ENCODE assay signal across 22 cellular contexts in the genomic region with DNA sequence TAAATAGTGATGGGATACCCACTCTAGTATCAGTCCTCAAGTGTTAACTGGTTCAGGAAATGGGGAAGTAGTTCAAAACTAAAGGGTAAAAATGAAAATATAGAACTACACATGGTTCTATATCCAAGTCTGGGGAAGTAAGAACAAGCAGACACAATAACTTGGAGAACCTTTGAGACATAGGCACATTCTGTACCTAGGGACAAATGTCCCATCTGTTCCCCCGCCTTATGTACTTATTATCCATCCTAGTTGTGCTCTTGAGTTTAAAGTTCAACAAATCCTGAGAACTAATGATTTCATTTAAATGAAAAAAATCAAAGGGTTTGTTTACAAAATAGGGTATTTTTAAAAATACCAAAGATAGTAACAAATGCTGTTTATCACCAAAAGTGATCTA. TPM values are rescaled to one million over a fixed set of nuclear protein-coding genes. Genes with fewer than 3 reads are reported as not detected.
A peak's percentile ranks its signal among the peaks of the same experiment; 100 is the strongest.
DNase-seq lines count a peak whose midpoint lies in the region; ATAC-seq, FAIRE-seq and TF ChIP-seq lines count a peak whose summit lies in the region.
"Had no signal": no experiment of that assay in that cellular context is flagged by ENCODE, and none has a peak within 500 bp of the region (broad histone marks: within the 10 kb centered on the region; RNA-seq: fewer than 3 reads in every experiment).

No MANE protein-coding gene starts in this region.

- H3F3A ChIP-seq in GM23248 (ENCODE audit: insufficient read depth) = peaks cover 45% of the 10 kb centered on the region

- H3K9ac ChIP-seq in GM23248 = no peak overlapping the region
- H3K9ac ChIP-seq: BLaER1 had no signal

- H3K27me3 ChIP-seq in GM23248 (replicated peaks; ENCODE audit: insufficient read depth) (no peaks in the 10 kb centered on the region), thoracic aorta (replicated peaks; ENCODE audit: insufficient read depth) (no peaks in the 10 kb centered on the region), tibial nerve (no peaks in the 10 kb centered on the region)
- H3K27me3 ChIP-seq: BLaER1 had no signal

- no peaks in the 10 kb centered on the region for H3K9me2 ChIP-seq in GM23248 (ENCODE audit: insufficient read depth)

- H3K36me3 ChIP-seq in GM23248 (ENCODE audit: low read depth) (peaks cover 12% of the 10 kb centered on the region), mucosa of descending colon (ENCODE audit: low read depth) (no peaks in the 10 kb centered on the region), thoracic aorta (no peaks in the 10 kb centered on the region), tibial nerve (peaks cover 0 to 37% (median 0%) of the 10 kb centered on the region in 3 donors)

- peak overlapping the region; percentile 46 for H3K4me2 ChIP-seq in GM23248 (ENCODE audit: unreplicated experiment)
- H3K4me2 ChIP-seq: BLaER1 had no signal

- TF ChIP-seq CTCF in mucosa of descending colon (IDR thresholded peaks at IDR 0.05) = no peak
- TF ChIP-seq CTCF in thoracic aorta (IDR thresholded peaks at IDR 0.05) = no peak
- TF ChIP-seq CTCF in tibial nerve (IDR thresholded peaks at IDR 0.05) = no peak

- no peak for TF ChIP-seq EP300 in tibial nerve (IDR thresholded peaks at IDR 0.05)

- intact Hi-C loops in mucosa of descending colon (cut with DNase I, micrococcal nuclease) = no loop called here

- H3K9me3 ChIP-seq in GM23248 (ENCODE audit: low read depth) (no peaks in the 10 kb centered on the region), mucosa of descending colon (no peaks in the 10 kb centered on the region), thoracic aorta (no peaks in the 10 kb centered on the region), tibial nerve (no peaks in the 10 kb centered on the region)
- H3K9me3 ChIP-seq: BLaER1, HAP-1 had no signal

- DNase-seq in GM23248 = no peak
- DNase-seq in RCC 7860 (ENCODE audit: low spot score) = no peak
- no peak for DNase-seq in mucosa of descending colon
- DNase-seq in thoracic aorta (ENCODE audit: low spot score) = no peak
- DNase-seq in tibial nerve (ENCODE audit: low spot score in 2 of 2) = no peak
- DNase-seq in AG08396 (ENCODE audit: low spot score) = no peak
- DNase-seq in NCI-H345 (lab: John Stamatoyannopoulos, UW) = no peak
- DNase-seq: ACHN; AML-193; CD4-positive, alpha-beta memory T cell; DMS153; DMS79; Karpas-422; KBM-7 had no signal

- peak; percentile 56 for FAIRE-seq in RCC 7860 (lab: Jason Lieb, UNC)
- FAIRE-seq: GM19239, H1, HepG2 had no signal

- H4K20me1 ChIP-seq in GM23248 (ENCODE audit: insufficient read depth) = no peaks in the 10 kb centered on the region
- H4K20me1 ChIP-seq: BLaER1 had no signal

- peaks cover 73% of the 10 kb centered on the region for H3K4me1 ChIP-seq in GM23248 (ENCODE audit: insufficient read depth)
- H3K4me1 ChIP-seq in mucosa of descending colon (ENCODE audit: low read depth) = no peaks in the 10 kb centered on the region
- peaks cover 22 to 49% of the 10 kb centered on the region in 2 donors for H3K4me1 ChIP-seq in thoracic aorta (ENCODE audit: control insufficient read depth in 1 of 2, low read depth in 2 of 2)
- peaks cover 0 to 14% (median 0%) of the 10 kb centered on the region in 4 donors for H3K4me1 ChIP-seq in tibial nerve
- H3K4me1 ChIP-seq: BLaER1, HAP-1 had no signal

- H3K27ac ChIP-seq in GM23248 (0 out of 2 replicates have a peak overlapping the region, but pooled peaks have one; percentile 52), thoracic aorta (peak overlapping the region; percentile 4 to 76), tibial nerve (no peak overlapping the region)
- H3K27ac ChIP-seq: BLaER1 had no signal

- peak; percentile 53 for ATAC-seq in mucosa of descending colon
- ATAC-seq in thoracic aorta (ENCODE audit: insufficient number of reproducible peaks, low FRiP score, low read depth) = no peak
- no peak for ATAC-seq in GM19351 (IDR thresholded peaks at IDR 0.05; ENCODE audit: unreplicated experiment)
- ATAC-seq: GM12878, HepG2 had no signal

- no peaks in the 10 kb centered on the region for H3K79me2 ChIP-seq in GM23248 (ENCODE audit: insufficient read depth)

- in situ Hi-C loops in GM23248 (cut with MboI) = no loop called here

- 100% methylated on average over 1 of the region's 1 CpG for WGBS in GM23248 (ENCODE audit: low coverage in 1 of 2, low lambda C conversion rate in 2 of 2, missing lambda C conversion rate in 2 of 2), 2 experiments
- WGBS in tibial nerve, 2 donors = 58 to 94% methylated on average over 1 of the region's 1 CpG

- H3K4me3 ChIP-seq in GM23248 (no peak overlapping the region), mucosa of descending colon (no peak overlapping the region), thoracic aorta (no peak overlapping the region), tibial nerve (no peak overlapping the region)
- H3K4me3 ChIP-seq: BLaER1, GM12878, HAP-1 had no signal

- no peak for TF ChIP-seq POLR2A in tibial nerve (IDR thresholded peaks at IDR 0.05)

- no peak overlapping the region for H2AFZ ChIP-seq in GM23248

RNA-seq across cellular contexts. Expression of a gene that starts 32.5 kb away (rescaled TPM):
- total RNA-seq in GM23248 (2014; rRNA removed; shearing (Covaris generic)) = 0.13 and 2.1 TPM in 2 replicates
- 0.43 and 0.61 TPM in 2 replicates for polyA plus RNA-seq in GM23248 (2016; fragmentation: Nextera tagmentation; extraction: Ambion mirVana)
- total RNA-seq in mucosa of descending colon (1 to 10 TPM; 6.6 to 7.1 (median 6.7) TPM), thoracic aorta (10 to 100 TPM; 10.0 to 15.4 TPM), tibial nerve (10 to 100 TPM in 2 of 4 donors, 1 to 10 TPM in 2; 3.6 to 12.2 (median 9.7) TPM)
- total RNA-seq: A172 had no signal

Comparison
In these comparisons a context has a peak if more than half of its experiments do, and no peak if none do; other contexts are left out.
1. H3K27ac ChIP-seq: peak in GM23248 (single experiment) and thoracic aorta (2 of 2); none in tibial nerve (0 of 4).